24 cellular contexts compared by ENCODE assay signal in genomic region chr10:49287689-49288340, GRCh38. TPM values are rescaled to one million over a fixed set of nuclear protein-coding genes. Genes with fewer than 3 reads are reported as not detected.
"Had no signal": no experiment of that assay in that cellular context is flagged by ENCODE, and none has a peak within 500 bp of the region (broad histone marks: within the 10 kb centered on the region; RNA-seq: fewer than 3 reads in every experiment).

No MANE protein-coding gene starts in this region.

- H3K36me3 ChIP-seq: pancreas, right lobe of liver, spleen, thoracic aorta had no signal

- H3K27ac ChIP-seq: pancreas, right lobe of liver, spleen, thoracic aorta had no signal

- ATAC-seq: activated T-cell treated with anti-CD3 and anti-CD28 coated beads, Interleukin-2, amount 50 U/mL, for 72 hours; pancreas; WTC11 had no signal

- H3K4me3 ChIP-seq: pancreas, right lobe of liver, spleen, thoracic aorta had no signal

- H3K27me3 ChIP-seq: pancreas, right lobe of liver had no signal

- H3K4me1 ChIP-seq: pancreas, right lobe of liver had no signal

- H3K9me3 ChIP-seq: pancreas, right lobe of liver, spleen, thoracic aorta had no signal

- DNase-seq: activated effector memory CD4-positive, alpha-beta T cell treated with Interleukin-2 at 50 U/mL for 16 hours; activated naive CD4-positive, alpha-beta T cell treated with anti-CD3 and anti-CD28 coated beads, Interleukin-2, amount 10 ng/mL, durations not matched to agents 7 days and 5 days; activated T-cell treated with anti-CD3 and anti-CD28 coated beads, Interleukin-2, amount 50 U/mL, for 72 hours; amygdala; effector CD4-positive, alpha-beta T cell; erythroblast; foreskin fibroblast; left ventricle myocardium superior; mammary epithelial cell; spleen; stimulated activated CD4-positive, alpha-beta T cell treated with anti-CD3 and anti-CD28 coated beads, Interleukin-4, amount 100 ng/mL, for 1 hour; stimulated activated naive CD4-positive, alpha-beta T cell; T1000 had no signal

RNA-seq across cellular contexts. Expression of gene C10orf71, which starts 11.2 kb away (rescaled TPM):
- total RNA-seq: activated T-cell treated with anti-CD3 and anti-CD28 coated beads, Interleukin-2, amount 50 U/mL, for 72 hours; bronchial epithelial cell; cerebellum; fibroblast of lung; glomerular endothelial cell; kidney epithelial cell; mammary epithelial cell; spleen; T-helper 1 cell treated with Interleukin-12 subunit alpha and Interleukin-12 subunit beta and Interleukin-4 antibody, amounts not matched to agents 30 ng/mL and 1 ng/mL, for 36 hours; WTC11 had no signal
- polyA plus RNA-seq: fibroblast of lung, mammary epithelial cell, spleen, urinary bladder had no signal
